2 cellular contexts compared by ENCODE assay signal in the genomic region with DNA sequence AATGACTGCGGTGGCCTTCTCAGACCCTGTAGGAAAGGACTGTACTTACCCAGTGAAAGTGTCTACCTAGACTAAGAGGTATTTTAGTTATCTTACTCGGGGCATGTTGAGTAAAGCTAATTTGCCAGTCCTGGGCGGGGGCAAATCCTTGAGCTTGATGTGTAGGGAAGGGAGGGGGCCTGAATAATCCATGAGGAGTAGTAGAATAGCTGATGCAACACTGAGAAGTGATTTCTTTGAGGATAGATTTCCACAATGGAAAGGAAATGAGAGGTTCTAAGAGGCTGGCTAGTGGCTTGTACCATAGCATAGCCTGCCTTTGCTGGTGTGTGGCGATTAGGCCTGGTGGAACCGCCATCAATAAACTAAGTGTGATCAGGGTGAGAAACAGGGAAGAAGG. TPM values are rescaled to one million over a fixed set of nuclear protein-coding genes. Genes with fewer than 3 reads are reported as not detected.
"Had no signal": no experiment of that assay in that cellular context is flagged by ENCODE, and none has a peak within 500 bp of the region (broad histone marks: within the 10 kb centered on the region; RNA-seq: fewer than 3 reads in every experiment).

No MANE protein-coding gene starts in this region.

RNA-seq across cellular contexts. Expression of a gene that starts 29.9 kb away (rescaled TPM):
- total RNA-seq: dermis microvascular lymphatic vessel endothelial cell, myocyte had no signal

RNA-seq across cellular contexts. Expression of a gene that starts 42.0 kb away (rescaled TPM):
- total RNA-seq: dermis microvascular lymphatic vessel endothelial cell, myocyte had no signal
